ENCODE assay signal across 18 cellular contexts in genomic region chr2:145846986-145847385, GRCh38.
DNase-seq lines count a peak whose midpoint lies in the region; ATAC-seq and TF ChIP-seq lines count a peak whose summit lies in the region.
"Had no signal": no experiment of that assay in that cellular context is flagged by ENCODE, and none has a peak within 500 bp of the region (broad histone marks: within the 10 kb centered on the region; RNA-seq: fewer than 3 reads in every experiment).

No MANE protein-coding gene starts in this region.

- H3K27ac ChIP-seq in IMR-90 (ENCODE audit: insufficient read depth, low read length) (no peak overlapping the region), esophagus muscularis mucosa (replicated peaks in 1 of 4) (peak overlapping the region in 2 of 4 donors; percentile 28 to 34)

- no peak overlapping the region for H2BK120ac ChIP-seq in IMR-90 (ENCODE audit: low read depth, low read length)

- H3K9me3 ChIP-seq in IMR-90 (ENCODE audit: control insufficient read depth, insufficient read depth, low read length) (no peaks in the 10 kb centered on the region), esophagus muscularis mucosa (no peaks in the 10 kb centered on the region)

- CTCF ChIA-PET in IMR-90 (lab: Yijun Ruan, JAX), result interaction anchor here (0.7 kb wide), 1 partner anchor 179 kb away, joined by 3 read pairs; no protein-coding TSS in a partner anchor

- TF ChIP-seq CTCF in IMR-90 (conservative IDR thresholded peaks at IDR 0.05; ENCODE audit: low read depth, low read length) (no peak), astrocyte of the spinal cord (IDR thresholded peaks at IDR 0.05; ENCODE audit: low read depth, low read length) (no peak), fibroblast of pulmonary artery (IDR thresholded peaks at IDR 0.05; ENCODE audit: low read length, missing control alignments) (no peak), retinal pigment epithelial cell (conservative IDR thresholded peaks at IDR 0.05; ENCODE audit: low read depth, low read length) (no peak), esophagus muscularis mucosa (IDR thresholded peaks at IDR 0.05) (no peak)

- TF ChIP-seq RAD21 in IMR-90 (IDR thresholded peaks at IDR 0.05; ENCODE audit: low read length), result no peak

- in situ Hi-C loops in IMR-90 (cut with MboI; ENCODE audit: low sequenced_read_pairs) (no loop called here), astrocyte of the spinal cord (cut with HindIII; ENCODE audit: low sequenced_read_pairs) (no loop called here)

- H3K9me1 ChIP-seq in IMR-90 (ENCODE audit: insufficient read depth, low read length), result no peaks in the 10 kb centered on the region

- H2BK20ac ChIP-seq in IMR-90 (ENCODE audit: low read depth, low read length), result no peak overlapping the region

- no peak overlapping the region for H2BK15ac ChIP-seq in IMR-90 (ENCODE audit: low read depth, low read length)

- no peaks in the 10 kb centered on the region for H4K20me1 ChIP-seq in IMR-90 (ENCODE audit: insufficient read depth, low read length)

- H3K9ac ChIP-seq in IMR-90 (ENCODE audit: low read depth, low read length), result no peak overlapping the region

- no peak overlapping the region for H2AK5ac ChIP-seq in IMR-90 (ENCODE audit: low read depth, low read length)

- H2AFZ ChIP-seq in IMR-90 (replicated peaks; ENCODE audit: low read length, poor library complexity), result no peak overlapping the region

- no peak overlapping the region for H3K23ac ChIP-seq in IMR-90 (ENCODE audit: low read depth, low read length)

- H3K4ac ChIP-seq in IMR-90 (ENCODE audit: low read depth, low read length), result no peak overlapping the region

- DNase-seq in IMR-90 (peak; percentile 0), astrocyte of the spinal cord (ENCODE audit: low read depth, low spot score) (peak; percentile 2), fibroblast of pulmonary artery (ENCODE audit: low read depth) (peak; percentile 57), retinal pigment epithelial cell (ENCODE audit: low read depth) (peak; percentile 66), esophagus muscularis mucosa (ENCODE audit: extremely low spot score) (no peak), NCI-H446 treated with DMSO at 0.1 percent for 48 hours (lab: John Stamatoyannopoulos, UW) (no peak), Kasumi-1 (lab: John Stamatoyannopoulos, UW) (no peak)
- DNase-seq: ACHN; Calu3; CD4-positive, alpha-beta T cell; DND-41; GDM1; MV-4-11; NCI-H1417 treated with DMSO at 0.1 percent for 48 hours; NCI-H2029; NCI-H524; RPMI8226 had no signal

- no peak overlapping the region for H3K56ac ChIP-seq in IMR-90 (ENCODE audit: extremely low read depth, insufficient read depth, low read length)

- TF ChIP-seq POLR2A in IMR-90 (IDR thresholded peaks at IDR 0.05; ENCODE audit: low read depth, low read length) (no peak), esophagus muscularis mucosa (IDR thresholded peaks at IDR 0.05; ENCODE audit: low read depth) (no peak)

- H3K18ac ChIP-seq in IMR-90 (ENCODE audit: low read depth, low read length), result no peak overlapping the region

- H4K91ac ChIP-seq in IMR-90 (ENCODE audit: insufficient read depth, low read depth, low read length), result no peak overlapping the region

- no peak for ATAC-seq in IMR-90 (ENCODE audit: low read depth)
- ATAC-seq: HepG2 had no signal

- intact Hi-C loops in IMR-90 (cut with micrococcal nuclease), result no loop called here
- intact Hi-C loops in esophagus muscularis mucosa (cut with DNase I), result no loop called here

- H3K4me2 ChIP-seq in IMR-90 (ENCODE audit: low read depth, low read length), result no peak overlapping the region

- dilution Hi-C loops in IMR-90 (cut with HindIII; ENCODE audit: low sequenced_read_pairs, unreplicated experiment), result no loop called here

- H3K36me3 ChIP-seq in IMR-90 (ENCODE audit: control insufficient read depth, insufficient read depth, low read length) (no peaks in the 10 kb centered on the region), esophagus muscularis mucosa (no peaks in the 10 kb centered on the region)

- POLR2A ChIA-PET in IMR-90 (lab: Charles Lee; ENCODE audit: unreplicated experiment), result no interaction called here

- H4K8ac ChIP-seq in IMR-90 (ENCODE audit: low read depth in 2 of 2, low read length in 2 of 2), result no peak overlapping the region

- BruUV-seq in IMR-90 (replicated peaks; lab: Mats Ljungman, UMichigan), result no TSS peak

- H3K14ac ChIP-seq in IMR-90 (replicated peaks; ENCODE audit: low read depth, low read length), result no peak overlapping the region

- H3K4me1 ChIP-seq in IMR-90 (ENCODE audit: control insufficient read depth, insufficient read depth, low read length) (no peaks in the 10 kb centered on the region), esophagus muscularis mucosa (peaks cover 0 to 38% (median 24%) of the 10 kb centered on the region in 4 donors)

- H3K4me3 ChIP-seq in IMR-90 (ENCODE audit: insufficient read depth, low read depth, low read length) (no peak overlapping the region), astrocyte of the spinal cord (ENCODE audit: low read depth, low read length) (no peak overlapping the region), fibroblast of pulmonary artery (replicated peaks; ENCODE audit: low read depth, low read length) (no peak overlapping the region), retinal pigment epithelial cell (ENCODE audit: low read length) (no peak overlapping the region), esophagus muscularis mucosa (no peak overlapping the region)

- no peaks in the 10 kb centered on the region for H3K79me1 ChIP-seq in IMR-90 (ENCODE audit: low read depth in 1 of 2, low read length in 2 of 2)

- H2BK5ac ChIP-seq in IMR-90 (ENCODE audit: low read depth, low read length, poor library complexity, severe bottlenecking), result no peak overlapping the region

- WGBS in IMR-90 (ENCODE audit: extremely low coverage in 2 of 2, insufficient read length in 1 of 2), 2 experiments, result no CpG with 5 or more reads among the region's 4 CpGs
- 31% methylated on average over 4 of the region's 4 CpGs for WGBS in esophagus muscularis mucosa

- H2AK9ac ChIP-seq in IMR-90 (replicated peaks; ENCODE audit: low read depth, low read length, poor library complexity), result no peak overlapping the region

- no peak overlapping the region for H4K5ac ChIP-seq in IMR-90 (ENCODE audit: low read depth, low read length)

- H3K27me3 ChIP-seq in IMR-90 (ENCODE audit: control insufficient read depth, insufficient read depth, low read length) (no peaks in the 10 kb centered on the region), esophagus muscularis mucosa (no peaks in the 10 kb centered on the region)

- no peak for TF ChIP-seq EP300 in esophagus muscularis mucosa (IDR thresholded peaks at IDR 0.05)

TF ChIP-seq in IMR-90, 13 proteins besides CTCF, POLR2A, EP300 and RAD21:
- TF ChIP-seq RCOR1 (IDR thresholded peaks at IDR 0.05; ENCODE audit: insufficient replicate concordance, low read length) (no peak), CEBPB (IDR thresholded peaks at IDR 0.05; ENCODE audit: low read depth, low read length) (no peak), RFX5 (IDR thresholded peaks at IDR 0.05; ENCODE audit: low read depth, low read length) (no peak), FOS (IDR thresholded peaks at IDR 0.05; ENCODE audit: low read depth, low read length) (no peak), MAFK (IDR thresholded peaks at IDR 0.05; ENCODE audit: low read depth, low read length) (no peak), SMC3 (IDR thresholded peaks at IDR 0.05; ENCODE audit: low read depth, low read length) (no peak), CHD1 (IDR thresholded peaks at IDR 0.05; ENCODE audit: low read depth, low read length) (no peak)
- TF ChIP-seq, protein P1, sequence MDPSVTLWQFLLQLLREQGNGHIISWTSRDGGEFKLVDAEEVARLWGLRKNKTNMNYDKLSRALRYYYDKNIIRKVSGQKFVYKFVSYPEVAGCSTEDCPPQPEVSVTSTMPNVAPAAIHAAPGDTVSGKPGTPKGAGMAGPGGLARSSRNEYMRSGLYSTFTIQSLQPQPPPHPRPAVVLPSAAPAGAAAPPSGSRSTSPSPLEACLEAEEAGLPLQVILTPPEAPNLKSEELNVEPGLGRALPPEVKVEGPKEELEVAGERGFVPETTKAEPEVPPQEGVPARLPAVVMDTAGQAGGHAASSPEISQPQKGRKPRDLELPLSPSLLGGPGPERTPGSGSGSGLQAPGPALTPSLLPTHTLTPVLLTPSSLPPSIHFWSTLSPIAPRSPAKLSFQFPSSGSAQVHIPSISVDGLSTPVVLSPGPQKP (IDR thresholded peaks at IDR 0.05; ENCODE audit: borderline replicate concordance, low read depth, low read length), result no peak

Comparison
In these comparisons a context has a peak if more than half of its experiments do, and no peak if none do; other contexts are left out.
1. DNase-seq: peak in IMR-90 (single experiment), astrocyte of the spinal cord (single experiment), fibroblast of pulmonary artery (single experiment) and retinal pigment epithelial cell (single experiment); none in esophagus muscularis mucosa (single experiment), NCI-H446 treated with DMSO at 0.1 percent for 48 hours (single experiment) and Kasumi-1 (0 of 2).